Comparison of ENCODE assay signal across 9 cellular contexts in genomic region chr6:35757461-35758123, GRCh38. TPM values are rescaled to one million over a fixed set of nuclear protein-coding genes. Genes with fewer than 3 reads are reported as not detected.
DNase-seq lines count a peak whose midpoint lies in the region; ATAC-seq and TF ChIP-seq lines count a peak whose summit lies in the region.
"Had no signal": no experiment of that assay in that cellular context is flagged by ENCODE, and none has a peak within 500 bp of the region (broad histone marks: within the 10 kb centered on the region; RNA-seq: fewer than 3 reads in every experiment).

No MANE protein-coding gene starts in this region.

- CTCF ChIA-PET in activated CD8-positive, alpha-beta T cell treated with anti-CD3 and anti-CD28 coated beads for 36 hours (lab: Charles Lee): interaction anchor here (0.6 to 1.6 kb wide), 6 partner anchors 10 to 248 kb away, joined by 3 to 8 read pairs (median 3); no protein-coding TSS in a partner anchor

- POLR2A ChIA-PET in activated CD8-positive, alpha-beta T cell treated with anti-CD3 and anti-CD28 coated beads for 36 hours (lab: Charles Lee): no interaction called here

- no peaks in the 10 kb centered on the region for H3K36me3 Mint-ChIP-seq in activated CD8-positive, alpha-beta T cell treated with anti-CD3 and anti-CD28 coated beads for 36 hours (ENCODE audit: low read depth)
- H3K36me3 Mint-ChIP-seq: IgD-negative memory B cell had no signal

- in situ Hi-C loops in G401 (cut with HindIII; ENCODE audit: low sequenced_read_pairs): no loop called here
- in situ Hi-C loops in KBM-7 (cut with MboI; ENCODE audit: low pct_unique_long_range_greater_than_20kb, low sequenced_read_pairs): no loop called here

- no peaks in the 10 kb centered on the region for H3K4me1 Mint-ChIP-seq in activated CD8-positive, alpha-beta T cell treated with anti-CD3 and anti-CD28 coated beads for 36 hours (ENCODE audit: low read depth)

- peak; percentile 25 for DNase-seq in G401 (ENCODE audit: low spot score)
- peak; percentile 54 for DNase-seq in KBM-7
- peak; percentile 32 for DNase-seq in activated CD8-positive, alpha-beta T cell treated with anti-CD3 and anti-CD28 coated beads for 36 hours
- DNase-seq in myocyte (ENCODE audit: low read depth): peak; percentile 41
- DNase-seq in activated CD4-positive, CD25-positive, alpha-beta regulatory T cell treated with anti-CD3 and anti-CD28 coated beads, Interleukin-2, amount 50 U/mL, for 72 hours: no peak
- DNase-seq in middle frontal gyrus (ENCODE audit: extremely low spot score, low spot score): no peak
- no peak for DNase-seq in activated naive CD4-positive, alpha-beta T cell treated with Interleukin-2 at 50 U/mL for 16 hours

- no peaks in the 10 kb centered on the region for H3K9me3 Mint-ChIP-seq in activated CD8-positive, alpha-beta T cell treated with anti-CD3 and anti-CD28 coated beads for 36 hours

- peaks cover 19% of the 10 kb centered on the region for H3K27me3 Mint-ChIP-seq in activated CD8-positive, alpha-beta T cell treated with anti-CD3 and anti-CD28 coated beads for 36 hours

- ATAC-seq in activated CD8-positive, alpha-beta T cell treated with anti-CD3 and anti-CD28 coated beads for 36 hours: peak; percentile 42
- no peak for ATAC-seq in GM18511 (IDR thresholded peaks at IDR 0.05; ENCODE audit: unreplicated experiment)

- peak; percentile 41 for TF ChIP-seq CTCF in activated CD8-positive, alpha-beta T cell treated with anti-CD3 and anti-CD28 coated beads for 36 hours (IDR thresholded peaks at IDR 0.05)

- no peak overlapping the region for H3K4me3 Mint-ChIP-seq in activated CD8-positive, alpha-beta T cell treated with anti-CD3 and anti-CD28 coated beads for 36 hours

- H3K27ac Mint-ChIP-seq in activated CD8-positive, alpha-beta T cell treated with anti-CD3 and anti-CD28 coated beads for 36 hours: no peak overlapping the region
- H3K27ac Mint-ChIP-seq: IgD-negative memory B cell had no signal

- intact Hi-C loops in activated CD8-positive, alpha-beta T cell treated with anti-CD3 and anti-CD28 coated beads for 36 hours (cut with micrococcal nuclease): no loop called here

RNA-seq across cellular contexts. Expression of gene CLPSL2, which starts 18.8 kb away (rescaled TPM):
- not detected in 2 replicates for total RNA-seq in G401 (2014; rRNA removed; shearing (Covaris generic))
- total RNA-seq in activated CD8-positive, alpha-beta T cell treated with anti-CD3 and anti-CD28 coated beads for 36 hours: not detected
- total RNA-seq in myocyte: not detected in 2 replicates
- not detected for polyA plus RNA-seq in myocyte (2012)
- polyA plus RNA-seq: IgD-negative memory B cell had no signal

RNA-seq across cellular contexts. Expression of gene ARMC12, which starts 20.8 kb away (rescaled TPM):
- 0.68 TPM in 1 of 2 replicates, not detected in the other for total RNA-seq in G401 (2014; rRNA removed; shearing (Covaris generic))
- 1 to 10 TPM; 1.0 to 1.1 TPM for total RNA-seq in activated CD8-positive, alpha-beta T cell treated with anti-CD3 and anti-CD28 coated beads for 36 hours
- 0.16 and 0.37 TPM in 2 replicates for total RNA-seq in myocyte
- polyA plus RNA-seq in myocyte (2012): 0.32 TPM

RNA-seq across cellular contexts. Expression of gene CLPSL1, which starts 23.2 kb away (rescaled TPM):
- total RNA-seq in G401 (2014; rRNA removed; shearing (Covaris generic)): not detected in 2 replicates
- not detected for total RNA-seq in activated CD8-positive, alpha-beta T cell treated with anti-CD3 and anti-CD28 coated beads for 36 hours
- total RNA-seq in myocyte: not detected in 2 replicates
- polyA plus RNA-seq in myocyte (2012): not detected
- polyA plus RNA-seq: IgD-negative memory B cell had no signal

RNA-seq across cellular contexts. Expression of gene CLPS, which starts 39.5 kb away (rescaled TPM):
- total RNA-seq in G401 (2014; rRNA removed; shearing (Covaris generic)): not detected in 2 replicates
- total RNA-seq in activated CD8-positive, alpha-beta T cell treated with anti-CD3 and anti-CD28 coated beads for 36 hours: not detected
- not detected in 2 replicates for total RNA-seq in myocyte
- polyA plus RNA-seq in myocyte (2012): not detected
- polyA plus RNA-seq: IgD-negative memory B cell had no signal

RNA-seq across cellular contexts. Expression of gene LHFPL5, which starts 47.6 kb away (rescaled TPM):
- not detected in 2 replicates for total RNA-seq in G401 (2014; rRNA removed; shearing (Covaris generic))
- total RNA-seq in activated CD8-positive, alpha-beta T cell treated with anti-CD3 and anti-CD28 coated beads for 36 hours: not detected
- total RNA-seq in myocyte: not detected in 2 replicates
- polyA plus RNA-seq in myocyte (2012): not detected
- polyA plus RNA-seq: IgD-negative memory B cell had no signal

Comparison
In these comparisons a context has a peak if more than half of its experiments do, and no peak if none do; other contexts are left out.
1. DNase-seq: peak in G401 (single experiment), KBM-7 (single experiment), activated CD8-positive, alpha-beta T cell treated with anti-CD3 and anti-CD28 coated beads for 36 hours (single experiment) and myocyte (single experiment); none in activated CD4-positive, CD25-positive, alpha-beta regulatory T cell treated with anti-CD3 and anti-CD28 coated beads, Interleukin-2, amount 50 U/mL, for 72 hours (single experiment), middle frontal gyrus (single experiment) and activated naive CD4-positive, alpha-beta T cell treated with Interleukin-2 at 50 U/mL for 16 hours (single experiment).